ENCODE assay signal across 1 cellular context in genomic region chr1:226062558-226063361, GRCh38.
TF ChIP-seq lines count a peak whose summit lies in the region.

H3-3A (plus strand) TSS chr1:226062716; CDS start chr1:226064352, 1,636 bp downstream.

TF ChIP-seq in HEK293, 187 proteins besides CTCF, POLR2A, EP300 and RAD21 (continued from another document):
- TF ChIP-seq ZNF692 (tag by site-specific recombination; IDR thresholded peaks at IDR 0.05) (peak; percentile 69), SCRT2 (tag by site-specific recombination; IDR thresholded peaks at IDR 0.05) (peak; percentile 10; the same call in 1 of the 2 replicates), ZNF792 (tag by site-specific recombination; IDR thresholded peaks at IDR 0.05) (peak; percentile 63; the same call in 1 of the 2 replicates), ZNF202 (tag by site-specific recombination; IDR thresholded peaks at IDR 0.05; ENCODE audit: borderline replicate concordance) (no peak), ZNF596 (tag by site-specific recombination; IDR thresholded peaks at IDR 0.05) (peak; percentile 55), ZNF266 (tag by site-specific recombination; IDR thresholded peaks at IDR 0.05; ENCODE audit: low read depth) (0 out of 2 replicates have a peak, but pooled peaks have one; percentile 3), ZNF501 (tag by site-specific recombination; IDR thresholded peaks at IDR 0.05) (peak; percentile 92), PRDM10 (tag by site-specific recombination; IDR thresholded peaks at IDR 0.05) (peak; percentile 39), ZNF239 (tag by site-specific recombination; IDR thresholded peaks at IDR 0.05) (peak; percentile 75; the same call in 1 of the 2 replicates), REST (tag by site-specific recombination; IDR thresholded peaks at IDR 0.05) (peak; percentile 93), ZSCAN16 (tag by site-specific recombination; IDR thresholded peaks at IDR 0.05) (peak; percentile 87), ZNF394 (tag by site-specific recombination; IDR thresholded peaks at IDR 0.05; ENCODE audit: borderline replicate concordance) (peak; percentile 69; the same call in 1 of the 2 replicates), ZNF629 (tag by site-specific recombination; IDR thresholded peaks at IDR 0.05) (peak; percentile 68), ZBTB48 (tag by site-specific recombination; IDR thresholded peaks at IDR 0.05) (peak; percentile 57), ZNF121 (tag by site-specific recombination; IDR thresholded peaks at IDR 0.05) (no peak), PBX3 (CRISPR knock-in tag; IDR thresholded peaks at IDR 0.05) (peak; percentile 46; the same call in 1 of the 2 replicates), ZBTB11 (tag by site-specific recombination; conservative IDR thresholded peaks at IDR 0.05; ENCODE audit: low read depth) (peak; percentile 35; the same call in 1 of the 2 replicates), MZF1 (tag by site-specific recombination; IDR thresholded peaks at IDR 0.05; ENCODE audit: borderline replicate concordance) (peak; percentile 74), ZNF704 (tag by site-specific recombination; IDR thresholded peaks at IDR 0.05) (no peak), ZNF600 (tag by site-specific recombination; IDR thresholded peaks at IDR 0.05) (peak; percentile 71), ZNF416 (tag by site-specific recombination; IDR thresholded peaks at IDR 0.05) (no peak), KLF8 (tag by site-specific recombination; IDR thresholded peaks at IDR 0.05) (peak; percentile 80), ZNF24 (tag by site-specific recombination; IDR thresholded peaks at IDR 0.05) (peak; percentile 83), KLF17 (tag by site-specific recombination; IDR thresholded peaks at IDR 0.05) (peak; percentile 74), ZEB2 (tag by site-specific recombination; IDR thresholded peaks at IDR 0.05) (peak; percentile 99), ZNF621 (tag by site-specific recombination; IDR thresholded peaks at IDR 0.05) (no peak), INSM2 (tag by site-specific recombination; IDR thresholded peaks at IDR 0.05) (peak; percentile 18; the same call in 1 of the 2 replicates), ZNF768 (tag by site-specific recombination; IDR thresholded peaks at IDR 0.05) (0 out of 2 replicates have a peak, but pooled peaks have one; percentile 28), ZNF510 (tag by site-specific recombination; IDR thresholded peaks at IDR 0.05; ENCODE audit: insufficient replicate concordance) (no peak), ZBTB17 (tag by site-specific recombination; IDR thresholded peaks at IDR 0.05) (peak; percentile 79), WT1 (tag by site-specific recombination; IDR thresholded peaks at IDR 0.05) (peak; percentile 58; the same call in 1 of the 2 replicates), ZNF37A (tag by site-specific recombination; IDR thresholded peaks at IDR 0.05) (peak; percentile 66; the same call in 1 of the 2 replicates), ZBTB7A (tag by site-specific recombination; IDR thresholded peaks at IDR 0.05; ENCODE audit: low read depth) (peak; percentile 98), KLF10 (tag by site-specific recombination; IDR thresholded peaks at IDR 0.05) (peak; percentile 28; the same call in 1 of the 2 replicates), ZSCAN30 (tag by site-specific recombination; IDR thresholded peaks at IDR 0.05) (peak; percentile 95), ZNF292 (tag by site-specific recombination; IDR thresholded peaks at IDR 0.05; ENCODE audit: borderline replicate concordance, low read depth) (no peak), SP7 (tag by site-specific recombination; IDR thresholded peaks at IDR 0.05) (peak; percentile 92)
